10 cellular contexts compared by ENCODE assay signal in the genomic region with DNA sequence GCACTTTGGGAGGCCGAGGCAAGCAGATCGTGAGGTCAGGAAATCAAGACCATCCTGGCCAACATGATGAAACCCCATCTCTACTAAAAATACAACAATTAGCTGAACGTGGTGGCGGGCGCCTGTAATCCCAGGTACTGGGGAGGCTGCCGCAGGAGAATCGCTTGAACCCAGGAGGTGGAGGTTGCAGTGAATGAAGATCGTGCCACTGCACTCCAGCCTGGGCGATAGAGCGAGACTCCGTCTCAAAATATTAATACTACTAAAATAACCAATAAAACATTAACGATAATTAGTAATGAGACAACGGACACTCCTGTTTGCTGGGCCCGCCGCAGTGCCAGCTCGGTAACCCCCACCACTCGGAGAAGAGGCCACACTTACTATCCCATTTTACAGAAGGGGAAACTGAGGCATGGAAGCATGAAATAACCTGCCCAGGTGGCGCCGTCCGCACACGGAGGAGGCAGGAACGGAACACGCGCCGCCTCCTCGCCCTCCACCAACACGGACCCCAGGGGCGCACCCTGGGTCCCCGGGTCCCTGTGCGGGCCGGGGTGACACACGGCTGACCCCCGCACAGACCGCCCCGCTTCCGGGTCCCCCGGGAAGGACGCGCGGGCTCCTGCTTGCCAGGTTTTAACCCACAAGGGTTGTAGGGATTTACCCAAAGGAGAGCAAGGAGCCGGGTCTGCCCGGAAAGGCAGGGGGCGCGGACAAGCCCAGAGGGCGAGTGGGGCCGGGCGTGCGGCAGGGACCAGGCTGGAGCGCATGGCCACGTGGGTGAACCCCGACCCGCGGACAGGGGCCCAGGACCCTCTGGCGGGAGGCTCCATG. TPM values are rescaled to one million over a fixed set of nuclear protein-coding genes. Genes with fewer than 3 reads are reported as not detected.
DNase-seq lines count a peak whose midpoint lies in the region; ATAC-seq and TF ChIP-seq lines count a peak whose summit lies in the region.
"Had no signal": no experiment of that assay in that cellular context is flagged by ENCODE, and none has a peak within 500 bp of the region (broad histone marks: within the 10 kb centered on the region; RNA-seq: fewer than 3 reads in every experiment).

No MANE protein-coding gene starts in this region.

- peak overlapping the region; percentile 94 for H3K27ac ChIP-seq in CD4-positive, CD25-positive, alpha-beta regulatory T cell (ENCODE audit: insufficient read depth, low read length, poor library complexity, severe bottlenecking)
- no peak overlapping the region for H3K27ac ChIP-seq in gastrocnemius medialis

- POLR2A ChIA-PET in activated B cell treated with CpG ODN at 0.5 μM for 24 hours (lab: Charles Lee), result interaction anchor here (5.9 to 9.8 kb wide), 2 partner anchors 16 to 48 kb away, joined by 52 to 213 read pairs; a partner anchor contains a TSS

- H3K27ac Mint-ChIP-seq in CD4-positive, CD25-positive, alpha-beta regulatory T cell, result peak overlapping the region; percentile 62 to 100 (median 93)
- peak overlapping the region; percentile 79 for H3K27ac Mint-ChIP-seq in activated B cell treated with CpG ODN at 0.5 μM for 24 hours

- peaks cover 0 to 60% (median 21%) of the 10 kb centered on the region in 4 donors for H3K4me1 Mint-ChIP-seq in CD4-positive, CD25-positive, alpha-beta regulatory T cell
- H3K4me1 Mint-ChIP-seq in activated B cell treated with CpG ODN at 0.5 μM for 24 hours, result peaks cover 52% of the 10 kb centered on the region

- peaks cover 0 to 3% (median 0%) of the 10 kb centered on the region in 7 donors for H3K9me3 Mint-ChIP-seq in CD4-positive, CD25-positive, alpha-beta regulatory T cell
- H3K9me3 Mint-ChIP-seq in activated B cell treated with CpG ODN at 0.5 μM for 24 hours, result no peaks in the 10 kb centered on the region

- H3K36me3 ChIP-seq in CD4-positive, CD25-positive, alpha-beta regulatory T cell (ENCODE audit: control insufficient read depth, insufficient read depth, low read length), result no peaks in the 10 kb centered on the region
- H3K36me3 ChIP-seq in gastrocnemius medialis, result no peaks in the 10 kb centered on the region

- H3K36me3 Mint-ChIP-seq in CD4-positive, CD25-positive, alpha-beta regulatory T cell, result peaks cover 9% of the 10 kb centered on the region
- H3K36me3 Mint-ChIP-seq in activated B cell treated with CpG ODN at 0.5 μM for 24 hours (ENCODE audit: low read depth), result peaks cover 16% of the 10 kb centered on the region

- H3K4me3 Mint-ChIP-seq in CD4-positive, CD25-positive, alpha-beta regulatory T cell, result peak overlapping the region; percentile 82 to 96 (median 94)
- peak overlapping the region; percentile 72 for H3K4me3 Mint-ChIP-seq in activated B cell treated with CpG ODN at 0.5 μM for 24 hours

- no peaks in the 10 kb centered on the region for H3K9me3 ChIP-seq in CD4-positive, CD25-positive, alpha-beta regulatory T cell (ENCODE audit: control insufficient read depth in 2 of 2, low read length in 2 of 2)
- H3K9me3 ChIP-seq in gastrocnemius medialis, result no peaks in the 10 kb centered on the region

- H3K4me3 ChIP-seq in CD4-positive, CD25-positive, alpha-beta regulatory T cell (ENCODE audit: low read depth, low read length), result no peak overlapping the region
- H3K4me3 ChIP-seq in gastrocnemius medialis, result no peak overlapping the region

- in situ Hi-C loops in gastrocnemius medialis (cut with MboI; ENCODE audit: low sequenced_read_pairs in 4 of 4), result no loop called here

- DNase-seq in CD4-positive, CD25-positive, alpha-beta regulatory T cell, result no peak
- DNase-seq in activated B cell treated with CpG ODN at 0.5 μM for 24 hours (no peak), iPS-NIHi11 (ENCODE audit: low spot score) (peak; percentile 40), gastrocnemius medialis (no peak), mesenteric fat pad (ENCODE audit: low spot score) (no peak)
- DNase-seq: DMS53, NCI-H2227 treated with DMSO at 0.1 percent for 48 hours had no signal

- no peak for ATAC-seq in CD4-positive, CD25-positive, alpha-beta regulatory T cell (ENCODE audit: low read depth in 2 of 2)
- ATAC-seq in activated B cell treated with CpG ODN at 0.5 μM for 24 hours (ENCODE audit: low read depth) (no peak), gastrocnemius medialis (no peak), GM18511 (IDR thresholded peaks at IDR 0.05; ENCODE audit: unreplicated experiment) (no peak)

- CTCF ChIA-PET in activated B cell treated with CpG ODN at 0.5 μM for 24 hours (lab: Charles Lee), result interaction anchor here (1.3 kb wide), 1 partner anchor 333 kb away, joined by 3 read pairs; no protein-coding TSS in a partner anchor

- intact Hi-C loops in activated B cell treated with CpG ODN at 0.5 μM for 24 hours (cut with micrococcal nuclease), result no loop called here
- intact Hi-C loops in gastrocnemius medialis (cut with DNase I; ENCODE audit: low total_unique reads), result no loop called here

- TF ChIP-seq CTCF in activated B cell treated with CpG ODN at 0.5 μM for 24 hours (IDR thresholded peaks at IDR 0.05), result no peak
- no peak for TF ChIP-seq CTCF in gastrocnemius medialis (IDR thresholded peaks at IDR 0.05 in 4 of 5, conservative IDR thresholded peaks at IDR 0.05 in 1 of 5)

- TF ChIP-seq POLR2A in gastrocnemius medialis (IDR thresholded peaks at IDR 0.05), result no peak

- H3K27me3 Mint-ChIP-seq in CD4-positive, CD25-positive, alpha-beta regulatory T cell, result peaks cover 14% of the 10 kb centered on the region
- no peaks in the 10 kb centered on the region for H3K27me3 Mint-ChIP-seq in activated B cell treated with CpG ODN at 0.5 μM for 24 hours

- H3K27me3 ChIP-seq in CD4-positive, CD25-positive, alpha-beta regulatory T cell (ENCODE audit: control insufficient read depth, insufficient read depth, low read length), result no peaks in the 10 kb centered on the region
- H3K27me3 ChIP-seq in gastrocnemius medialis, result peaks cover 0 to 6% (median 4%) of the 10 kb centered on the region in 3 donors

- H3K4me1 ChIP-seq in CD4-positive, CD25-positive, alpha-beta regulatory T cell (ENCODE audit: control insufficient read depth, insufficient read depth, low read length, poor library complexity, severe bottlenecking), result peaks cover 60% of the 10 kb centered on the region
- H3K4me1 ChIP-seq in gastrocnemius medialis, result peaks cover 4 to 11% of the 10 kb centered on the region in 2 donors

RNA-seq across cellular contexts. Expression of a gene that starts 1.6 kb away (rescaled TPM):
- total RNA-seq in CD4-positive, CD25-positive, alpha-beta regulatory T cell, result 266 TPM
- polyA plus RNA-seq in CD4-positive, CD25-positive, alpha-beta regulatory T cell, result 100 to 1,000 TPM; 249 to 283 (median 267) TPM
- total RNA-seq in activated B cell treated with CpG ODN at 0.5 μM for 24 hours (174 and 189 TPM in 2 replicates), gastrocnemius medialis (10 to 100 TPM; 37.2 to 49.1 (median 44.3) TPM), mesenteric fat pad (48.2 TPM)

RNA-seq across cellular contexts. Expression of a gene that starts 5.7 kb away (rescaled TPM):
- total RNA-seq in CD4-positive, CD25-positive, alpha-beta regulatory T cell, result 0.86 TPM
- polyA plus RNA-seq in CD4-positive, CD25-positive, alpha-beta regulatory T cell, result 1 to 10 TPM in 1 of 4 donors, under 1 TPM in 2, not detected in 1; 0.21 to 1.2 (median 0.48) TPM
- 0.49 TPM in 2 replicates for total RNA-seq in activated B cell treated with CpG ODN at 0.5 μM for 24 hours
- total RNA-seq in gastrocnemius medialis, result not detected
- not detected for total RNA-seq in mesenteric fat pad
- total RNA-seq: dermis microvascular lymphatic vessel endothelial cell had no signal

RNA-seq across cellular contexts. Expression of a gene that starts 14.4 kb away (rescaled TPM):
- 14.4 TPM for total RNA-seq in CD4-positive, CD25-positive, alpha-beta regulatory T cell
- polyA plus RNA-seq in CD4-positive, CD25-positive, alpha-beta regulatory T cell, result 1 to 10 TPM in 2 of 4 donors, under 1 TPM in 2; 0.63 to 1.4 (median 0.99) TPM
- 67.7 and 74.9 TPM in 2 replicates for total RNA-seq in activated B cell treated with CpG ODN at 0.5 μM for 24 hours
- total RNA-seq in gastrocnemius medialis, result 1 to 10 TPM; 1.8 to 9.9 (median 7.8) TPM
- total RNA-seq in mesenteric fat pad, result 19.5 TPM

RNA-seq across cellular contexts. Expression of a gene that starts 18.1 kb away (rescaled TPM):
- total RNA-seq in CD4-positive, CD25-positive, alpha-beta regulatory T cell, result not detected
- not detected for polyA plus RNA-seq in CD4-positive, CD25-positive, alpha-beta regulatory T cell
- not detected in 2 replicates for total RNA-seq in activated B cell treated with CpG ODN at 0.5 μM for 24 hours
- not detected for total RNA-seq in gastrocnemius medialis
- total RNA-seq in mesenteric fat pad, result not detected
- total RNA-seq: dermis microvascular lymphatic vessel endothelial cell, mononuclear cell had no signal

RNA-seq across cellular contexts. Expression of a gene that starts 18.4 kb away (rescaled TPM):
- 71.5 TPM for total RNA-seq in CD4-positive, CD25-positive, alpha-beta regulatory T cell
- 10 to 100 TPM; 61.9 to 91.7 (median 81.4) TPM for polyA plus RNA-seq in CD4-positive, CD25-positive, alpha-beta regulatory T cell
- total RNA-seq in activated B cell treated with CpG ODN at 0.5 μM for 24 hours (76.1 and 79.3 TPM in 2 replicates), gastrocnemius medialis (10 to 100 TPM; 22.0 to 67.6 (median 54.6) TPM), mesenteric fat pad (28.8 TPM)
